Comparison of ENCODE assay signal across 18 cellular contexts in the genomic region with DNA sequence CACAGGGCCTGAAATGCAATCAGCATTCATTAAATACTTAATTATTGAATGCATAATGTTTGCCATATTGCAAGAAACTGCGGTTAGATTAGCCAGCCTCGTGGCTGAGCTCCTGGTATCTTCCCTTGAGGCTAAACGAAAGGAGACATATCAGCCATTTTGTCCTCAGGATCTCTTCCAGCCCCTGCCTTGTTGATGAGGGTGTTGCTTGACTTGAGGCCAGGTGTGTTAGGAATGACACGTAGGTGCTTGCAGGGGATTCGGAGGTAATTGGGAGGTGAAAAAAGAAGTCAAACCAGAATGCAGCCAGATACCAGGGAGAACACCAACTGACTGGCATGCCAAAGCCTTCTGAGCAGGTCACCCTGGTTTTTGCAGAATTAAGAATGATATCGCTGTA. TPM values are rescaled to one million over a fixed set of nuclear protein-coding genes. Genes with fewer than 3 reads are reported as not detected.
"Had no signal": no experiment of that assay in that cellular context is flagged by ENCODE, and none has a peak within 500 bp of the region (broad histone marks: within the 10 kb centered on the region; RNA-seq: fewer than 3 reads in every experiment).

No MANE protein-coding gene starts in this region.

- H3K9me3 ChIP-seq: spleen had no signal

- H3K4me3 ChIP-seq: spleen had no signal

- H3K36me3 ChIP-seq: spleen had no signal

- FAIRE-seq: endometrium, kidney had no signal

- H3K27ac ChIP-seq: spleen had no signal

- H3K4me1 ChIP-seq: spleen had no signal

- ATAC-seq: activated CD8-positive, alpha-beta memory T cell treated with anti-CD3 and anti-CD28 coated beads, Interleukin-2, amount 10 ng/mL, durations not matched to agents 7 days and 5 days; activated T-helper 17 cell treated with anti-CD3 and anti-CD28 coated beads, Interleukin-2, amount 50 U/mL, for 72 hours; left lobe of liver; sciatic nerve; stimulated activated memory B cell treated with anti-CD40 and anti-IgM and Interleukin-4, amounts not matched to agents 10 μg/mL and 1 μg/mL and 100 μg/mL, for 72 hours had no signal

- DNase-seq: activated B cell treated with CpG ODN at 0.5 μM for 24 hours; activated CD4-positive, alpha-beta memory T cell treated with anti-CD3 and anti-CD28 coated beads, Interleukin-2, amount 10 ng/mL, durations not matched to agents 7 days and 5 days; activated CD4-positive, alpha-beta T cell treated with anti-CD3 and anti-CD28 coated beads for 48 hours; activated CD8-positive, alpha-beta memory T cell treated with anti-CD3 and anti-CD28 coated beads, Interleukin-2, amount 10 ng/mL, durations not matched to agents 7 days and 5 days; activated naive CD4-positive, alpha-beta T cell treated with Interleukin-2 at 50 U/mL for 16 hours; activated naive CD8-positive, alpha-beta T cell treated with anti-CD3 and anti-CD28 coated beads, Interleukin-2, amount 10 ng/mL, durations not matched to agents 7 days and 5 days; amygdala; cerebellar nuclear complex; cortex of kidney; kidney; naive B cell; spleen; stimulated activated CD4-positive, alpha-beta T cell treated with anti-CD3 and anti-CD28 coated beads, Interleukin-4, amount 100 ng/mL, for 4 hours had no signal

RNA-seq across cellular contexts. Expression of gene SH3RF2, which starts 12.5 kb away (rescaled TPM):
- total RNA-seq: activated B cell treated with CpG ODN at 0.5 μM for 24 hours; activated naive CD8-positive, alpha-beta T cell treated with anti-CD3 and anti-CD28 coated beads, Interleukin-2, amount 10 ng/mL, durations not matched to agents 7 days and 5 days had no signal
